ENCODE assay signal across 21 cellular contexts in genomic region chr1:221869759-221870158, GRCh38.
DNase-seq lines count a peak whose midpoint lies in the region; ATAC-seq and TF ChIP-seq lines count a peak whose summit lies in the region.
"Had no signal": no experiment of that assay in that cellular context is flagged by ENCODE, and none has a peak within 500 bp of the region (broad histone marks: within the 10 kb centered on the region; RNA-seq: fewer than 3 reads in every experiment).

No MANE protein-coding gene starts in this region.

- 43% methylated on average over 3 of the region's 3 CpGs for WGBS in smooth muscle cell (ENCODE audit: low lambda C conversion rate)
- 91% methylated on average over 3 of the region's 3 CpGs for WGBS in hepatocyte (ENCODE audit: low lambda C conversion rate, missing lambda C conversion rate)

- H3K9me2 ChIP-seq in PC-3 (replicated peaks; ENCODE audit: low read length) = no peaks in the 10 kb centered on the region
- no peaks in the 10 kb centered on the region for H3K9me2 ChIP-seq in hepatocyte (replicated peaks; ENCODE audit: insufficient read depth)
- H3K9me2 ChIP-seq: SK-N-SH had no signal

- peak overlapping the region; percentile 76; the same call in 1 of the 2 replicates for H3K4me2 ChIP-seq in PC-3 (ENCODE audit: low read length)
- H3K4me2 ChIP-seq in fibroblast of lung (ENCODE audit: extremely low read depth, insufficient read depth, low read length) = no peak overlapping the region
- peak overlapping the region; percentile 50 for H3K4me2 ChIP-seq in smooth muscle cell
- H3K4me2 ChIP-seq in hepatocyte = no peak overlapping the region
- H3K4me2 ChIP-seq: neural progenitor cell had no signal

- no peak overlapping the region for H3K4me3 ChIP-seq in PC-3 (ENCODE audit: low read length)
- no peak overlapping the region for H3K4me3 ChIP-seq in fibroblast of lung (replicated peaks in 1 of 4; ENCODE audit: control extremely low read depth in 1 of 4, insufficient read depth in 1 of 4, low read depth in 3 of 4, low read length in 4 of 4)
- H3K4me3 ChIP-seq in smooth muscle cell = no peak overlapping the region
- H3K4me3 ChIP-seq in hepatocyte = no peak overlapping the region
- H3K4me3 ChIP-seq: heart left ventricle, neural progenitor cell, spleen, stomach had no signal

- no TSS peak for BruUV-seq in PC-3 (replicated peaks; lab: Mats Ljungman, UMichigan)

- H3K36me3 ChIP-seq in PC-3 (ENCODE audit: low read depth, low read length) (no peaks in the 10 kb centered on the region), fibroblast of lung (ENCODE audit: control insufficient read depth, insufficient read depth, low read length) (no peaks in the 10 kb centered on the region), smooth muscle cell (ENCODE audit: low read depth) (no peaks in the 10 kb centered on the region), hepatocyte (replicated peaks; ENCODE audit: insufficient read depth, low read depth) (no peaks in the 10 kb centered on the region)
- H3K36me3 ChIP-seq: heart left ventricle, neural progenitor cell, spleen, stomach had no signal

- DNase-seq in EH (ENCODE audit: low read depth) (peak; percentile 85), PC-3 (peak; percentile 58), fibroblast of lung (ENCODE audit: low read depth in 2 of 2) (peak; percentile 25 to 72), smooth muscle cell (lab: John Stamatoyannopoulos, UW; ENCODE audit: unreplicated experiment) (no peak), hepatocyte (ENCODE audit: low spot score) (no peak), germinal center (ENCODE audit: low spot score) (no peak), DMS79 (lab: John Stamatoyannopoulos, UW) (no peak)
- DNase-seq: activated CD4-positive, alpha-beta T cell treated with anti-CD3 and anti-CD28 coated beads, Interleukin-2, amount 50 U/mL, for 48 hours; activated gamma-delta T cell treated with Interleukin-2 at 50 U/mL for 16 hours; amniotic stem cell; central memory CD4-positive, alpha-beta T cell; heart left ventricle; Karpas-422; NCI-H1092 treated with DMSO at 0.1 percent for 48 hours; NCI-H2081 treated with DMSO at 0.1 percent for 48 hours; SK-N-SH; spleen; stomach had no signal

- no peak for TF ChIP-seq CTCF in PC-3 (conservative IDR thresholded peaks at IDR 0.05; ENCODE audit: low read depth, low read length)
- TF ChIP-seq CTCF in fibroblast of lung (conservative IDR thresholded peaks at IDR 0.05 in 1 of 2, IDR thresholded peaks at IDR 0.05 in 1 of 2; ENCODE audit: low read depth in 1 of 2, low read length in 2 of 2) = no peak
- TF ChIP-seq CTCF in smooth muscle cell (IDR thresholded peaks at IDR 0.05; ENCODE audit: borderline replicate concordance, insufficient read depth, poor library complexity, severe bottlenecking) = no peak
- TF ChIP-seq CTCF in hepatocyte (IDR thresholded peaks at IDR 0.05; ENCODE audit: poor library complexity) = no peak

- H3F3A ChIP-seq in PC-3 (ENCODE audit: low read length, unreplicated experiment) = no peaks in the 10 kb centered on the region
- H3F3A ChIP-seq in smooth muscle cell (ENCODE audit: low read depth) = no peaks in the 10 kb centered on the region

- H3K9ac ChIP-seq in PC-3 (ENCODE audit: low read length) = no peak overlapping the region; the same call in 1 of the 2 replicates
- H3K9ac ChIP-seq in fibroblast of lung (ENCODE audit: insufficient read depth, low read length) = no peak overlapping the region
- H3K9ac ChIP-seq in smooth muscle cell (ENCODE audit: low read depth) = peak overlapping the region; percentile 43
- H3K9ac ChIP-seq: neural progenitor cell, SK-N-SH had no signal

- no peaks in the 10 kb centered on the region for H3K79me2 ChIP-seq in PC-3 (ENCODE audit: low read length)
- H3K79me2 ChIP-seq in fibroblast of lung (ENCODE audit: control insufficient read depth, insufficient read depth, low read length) = no peaks in the 10 kb centered on the region
- H3K79me2 ChIP-seq in smooth muscle cell (ENCODE audit: low read depth) = no peaks in the 10 kb centered on the region
- H3K79me2 ChIP-seq in hepatocyte = no peaks in the 10 kb centered on the region

- H4K20me1 ChIP-seq in PC-3 (ENCODE audit: low read length) (no peaks in the 10 kb centered on the region), fibroblast of lung (ENCODE audit: control insufficient read depth, extremely low read depth, insufficient read depth, low read length) (no peaks in the 10 kb centered on the region), smooth muscle cell (ENCODE audit: low read depth) (no peaks in the 10 kb centered on the region), hepatocyte (ENCODE audit: insufficient read depth, poor library complexity, severe bottlenecking) (no peaks in the 10 kb centered on the region)

- POLR2A ChIA-PET in PC-3 (lab: Charles Lee; ENCODE audit: unreplicated experiment) = interaction anchor here (0.6 kb wide), 1 partner anchor 129 kb away, joined by 3 read pairs; no protein-coding TSS in a partner anchor

- intact Hi-C loops in PC-3 (cut with micrococcal nuclease) = loop anchor here (1.0 to 2.0 kb wide), 4 partner anchors 18 to 260 kb away; partner anchors contain the start of gene DUSP10

- H3K9me3 ChIP-seq in PC-3 (ENCODE audit: low read length) (no peaks in the 10 kb centered on the region), fibroblast of lung (ENCODE audit: control insufficient read depth, insufficient read depth, low read depth, low read length) (no peaks in the 10 kb centered on the region), smooth muscle cell (replicated peaks; ENCODE audit: low read depth) (no peaks in the 10 kb centered on the region), hepatocyte (ENCODE audit: low read depth) (no peaks in the 10 kb centered on the region)
- H3K9me3 ChIP-seq: heart left ventricle, SK-N-SH, spleen, stomach had no signal

- H3K27ac ChIP-seq in PC-3 (ENCODE audit: low read length) (peak overlapping the region; percentile 49), fibroblast of lung (ENCODE audit: insufficient read depth, low read length) (no peak overlapping the region), smooth muscle cell (ENCODE audit: low read depth) (peak overlapping the region; percentile 81), hepatocyte (no peak overlapping the region)
- H3K27ac ChIP-seq: C4-2B, heart left ventricle, neural progenitor cell, spleen, stomach had no signal

- ATAC-seq in PC-3 = peak; percentile 25
- ATAC-seq: WTC11 had no signal

- CTCF ChIA-PET in PC-3 (lab: Charles Lee) = interaction anchor here (0.7 kb wide), 1 partner anchor 127 kb away, joined by 4 read pairs; no protein-coding TSS in a partner anchor

- H3K27me3 ChIP-seq in PC-3 (ENCODE audit: low read length) (no peaks in the 10 kb centered on the region), fibroblast of lung (ENCODE audit: control insufficient read depth, insufficient read depth, low read length) (no peaks in the 10 kb centered on the region), smooth muscle cell (ENCODE audit: low read depth) (no peaks in the 10 kb centered on the region), hepatocyte (no peaks in the 10 kb centered on the region)
- H3K27me3 ChIP-seq: heart left ventricle, neural progenitor cell, spleen, stomach had no signal

- no peak overlapping the region for H2AFZ ChIP-seq in PC-3 (ENCODE audit: low read length)
- no peak overlapping the region for H2AFZ ChIP-seq in fibroblast of lung (ENCODE audit: low read length)
- H2AFZ ChIP-seq in smooth muscle cell (ENCODE audit: low read depth) = no peak overlapping the region
- no peak overlapping the region for H2AFZ ChIP-seq in hepatocyte
- H2AFZ ChIP-seq: neural progenitor cell had no signal

- H3K4me1 ChIP-seq in PC-3 (ENCODE audit: insufficient read depth, low read length) = peaks cover 23% of the 10 kb centered on the region
- H3K4me1 ChIP-seq in fibroblast of lung (ENCODE audit: control insufficient read depth, extremely low read depth, insufficient read depth, low read length) = peaks cover 24% of the 10 kb centered on the region
- no peaks in the 10 kb centered on the region for H3K4me1 ChIP-seq in smooth muscle cell (ENCODE audit: low read depth)
- H3K4me1 ChIP-seq in hepatocyte (ENCODE audit: insufficient read depth) = no peaks in the 10 kb centered on the region
- H3K4me1 ChIP-seq: neural progenitor cell, spleen, stomach had no signal

Comparison
In these comparisons a context has a peak if more than half of its experiments do, and no peak if none do; other contexts are left out.
1. DNase-seq: peak in EH (single experiment), PC-3 (single experiment) and fibroblast of lung (2 of 2); none in smooth muscle cell (single experiment), hepatocyte (single experiment), germinal center (single experiment) and DMS79 (single experiment).
2. H3K27ac ChIP-seq: peak in PC-3 (single experiment) and smooth muscle cell (single experiment); none in fibroblast of lung (single experiment) and hepatocyte (single experiment).
3. H3K4me2 ChIP-seq: peak in PC-3 (single experiment) and smooth muscle cell (single experiment); none in fibroblast of lung (single experiment) and hepatocyte (single experiment).